8 cellular contexts compared by ENCODE assay signal in genomic region chr12:110600254-110600653, GRCh38. TPM values are rescaled to one million over a fixed set of nuclear protein-coding genes. Genes with fewer than 3 reads are reported as not detected.
DNase-seq lines count a peak whose midpoint lies in the region; ATAC-seq and TF ChIP-seq lines count a peak whose summit lies in the region.

No MANE protein-coding gene starts in this region.

- no peak overlapping the region for H3K27ac Mint-ChIP-seq in activated CD8-positive, alpha-beta T cell treated with anti-CD3 and anti-CD28 coated beads for 36 hours
- H3K27ac Mint-ChIP-seq in activated CD8-positive, alpha-beta T cell treated with anti-CD3 and anti-CD28 coated beads, Interleukin-2, amount 10 ng/mL, durations not matched to agents 7 days and 5 days: no peak overlapping the region

- no peak for DNase-seq in activated CD8-positive, alpha-beta T cell treated with anti-CD3 and anti-CD28 coated beads for 36 hours
- no peak for DNase-seq in activated CD8-positive, alpha-beta T cell treated with anti-CD3 and anti-CD28 coated beads, Interleukin-2, amount 10 ng/mL, durations not matched to agents 7 days and 5 days
- DNase-seq in NCI-H2227 (lab: John Stamatoyannopoulos, UW; ENCODE audit: unreplicated experiment) (peak; percentile 33), colonic mucosa (no peak), myocyte (ENCODE audit: low read depth) (peak; percentile 56), LoVo (ENCODE audit: low spot score) (no peak)

- no peak overlapping the region for H3K9ac ChIP-seq in colonic mucosa (ENCODE audit: low read depth in 2 of 2, low read length in 2 of 2)

- H3K4me1 Mint-ChIP-seq in activated CD8-positive, alpha-beta T cell treated with anti-CD3 and anti-CD28 coated beads for 36 hours (ENCODE audit: low read depth): peaks cover 7% of the 10 kb centered on the region
- H3K4me1 Mint-ChIP-seq in activated CD8-positive, alpha-beta T cell treated with anti-CD3 and anti-CD28 coated beads, Interleukin-2, amount 10 ng/mL, durations not matched to agents 7 days and 5 days (ENCODE audit: low read depth): peaks cover 12% of the 10 kb centered on the region

- no peak overlapping the region for H3K4me3 ChIP-seq in colonic mucosa

- H3K9me3 ChIP-seq in colonic mucosa: no peaks in the 10 kb centered on the region

- H3K27me3 Mint-ChIP-seq in activated CD8-positive, alpha-beta T cell treated with anti-CD3 and anti-CD28 coated beads for 36 hours: no peaks in the 10 kb centered on the region
- no peaks in the 10 kb centered on the region for H3K27me3 Mint-ChIP-seq in activated CD8-positive, alpha-beta T cell treated with anti-CD3 and anti-CD28 coated beads, Interleukin-2, amount 10 ng/mL, durations not matched to agents 7 days and 5 days (ENCODE audit: low read depth)

- no peaks in the 10 kb centered on the region for H3K9me3 Mint-ChIP-seq in activated CD8-positive, alpha-beta T cell treated with anti-CD3 and anti-CD28 coated beads for 36 hours
- no peaks in the 10 kb centered on the region for H3K9me3 Mint-ChIP-seq in activated CD8-positive, alpha-beta T cell treated with anti-CD3 and anti-CD28 coated beads, Interleukin-2, amount 10 ng/mL, durations not matched to agents 7 days and 5 days (ENCODE audit: insufficient read depth)

- H3K4me3 Mint-ChIP-seq in activated CD8-positive, alpha-beta T cell treated with anti-CD3 and anti-CD28 coated beads for 36 hours: no peak overlapping the region
- no peak overlapping the region for H3K4me3 Mint-ChIP-seq in activated CD8-positive, alpha-beta T cell treated with anti-CD3 and anti-CD28 coated beads, Interleukin-2, amount 10 ng/mL, durations not matched to agents 7 days and 5 days

- H3K36me3 Mint-ChIP-seq in activated CD8-positive, alpha-beta T cell treated with anti-CD3 and anti-CD28 coated beads for 36 hours (ENCODE audit: low read depth): no peaks in the 10 kb centered on the region
- H3K36me3 Mint-ChIP-seq in activated CD8-positive, alpha-beta T cell treated with anti-CD3 and anti-CD28 coated beads, Interleukin-2, amount 10 ng/mL, durations not matched to agents 7 days and 5 days (ENCODE audit: low read depth): no peaks in the 10 kb centered on the region

- H3K36me3 ChIP-seq in colonic mucosa: no peaks in the 10 kb centered on the region

- no peaks in the 10 kb centered on the region for H3K27me3 ChIP-seq in colonic mucosa

- H3K27ac ChIP-seq in colonic mucosa: no peak overlapping the region

- intact Hi-C loops in activated CD8-positive, alpha-beta T cell treated with anti-CD3 and anti-CD28 coated beads for 36 hours (cut with micrococcal nuclease): loop anchor here (2.0 to 5.0 kb wide), 2 partner anchors 48 to 87 kb away; no protein-coding TSS in a partner anchor
- intact Hi-C loops in colonic mucosa (cut with DNase I): loop anchor here (5.0 kb wide), 2 partner anchors 133 to 148 kb away; partner anchors contain the start of genes ARPC3, FAM216A and GPN3

- TF ChIP-seq CTCF in activated CD8-positive, alpha-beta T cell treated with anti-CD3 and anti-CD28 coated beads for 36 hours (IDR thresholded peaks at IDR 0.05): peak; percentile 61
- TF ChIP-seq CTCF in colonic mucosa (IDR thresholded peaks at IDR 0.05): peak; percentile 34

- no peak for ATAC-seq in activated CD8-positive, alpha-beta T cell treated with anti-CD3 and anti-CD28 coated beads for 36 hours
- no peak for ATAC-seq in activated CD8-positive, alpha-beta T cell treated with anti-CD3 and anti-CD28 coated beads, Interleukin-2, amount 10 ng/mL, durations not matched to agents 7 days and 5 days
- ATAC-seq in GM19324 (IDR thresholded peaks at IDR 0.05; ENCODE audit: low FRiP score, unreplicated experiment): no peak
- no peak for ATAC-seq in HG02571 (IDR thresholded peaks at IDR 0.05; ENCODE audit: unreplicated experiment)

- POLR2A ChIA-PET in activated CD8-positive, alpha-beta T cell treated with anti-CD3 and anti-CD28 coated beads for 36 hours (lab: Charles Lee): interaction anchor here (0.7 kb wide), 1 partner anchor 293 kb away, joined by 3 read pairs; no protein-coding TSS in a partner anchor
- POLR2A ChIA-PET in activated CD8-positive, alpha-beta T cell treated with anti-CD3 and anti-CD28 coated beads, Interleukin-2, amount 10 ng/mL, durations not matched to agents 7 days and 5 days (lab: Charles Lee): interaction anchor here (0.6 to 4.5 kb wide), 4 partner anchors 12 to 150 kb away, joined by 3 to 41 read pairs (median 3); partner anchors contain the start of genes ARPC3 and GPN3

- no peaks in the 10 kb centered on the region for H3K4me1 ChIP-seq in colonic mucosa

- CTCF ChIA-PET in activated CD8-positive, alpha-beta T cell treated with anti-CD3 and anti-CD28 coated beads for 36 hours (lab: Charles Lee): interaction anchor here (0.6 to 8.3 kb wide), 25 partner anchors 8 to 294 kb away, joined by 3 to 171 read pairs (median 19); partner anchors contain the start of genes ARPC3, FAM216A, GPN3 and RAD9B
- CTCF ChIA-PET in activated CD8-positive, alpha-beta T cell treated with anti-CD3 and anti-CD28 coated beads, Interleukin-2, amount 10 ng/mL, durations not matched to agents 7 days and 5 days (lab: Charles Lee): interaction anchor here (0.6 to 11.3 kb wide), 34 partner anchors 8 to 287 kb away, joined by 3 to 266 read pairs (median 6); partner anchors contain the start of genes ARPC3, FAM216A, GPN3 and RAD9B

RNA-seq across cellular contexts. Expression of gene TCTN1, which starts 13.7 kb away (rescaled TPM):
- 1 to 10 TPM; 7.9 to 8.6 TPM for total RNA-seq in activated CD8-positive, alpha-beta T cell treated with anti-CD3 and anti-CD28 coated beads for 36 hours
- total RNA-seq in activated CD8-positive, alpha-beta T cell treated with anti-CD3 and anti-CD28 coated beads, Interleukin-2, amount 10 ng/mL, durations not matched to agents 7 days and 5 days: 1 to 10 TPM; 5.9 to 7.9 TPM
- total RNA-seq in colonic mucosa (10 to 100 TPM in 1 of 2 donors, 1 to 10 TPM in 1; 9.2 to 10.2 TPM), myocyte (34.6 and 48.4 TPM in 2 replicates)
- 43.5 TPM for polyA plus RNA-seq in myocyte (2012)

RNA-seq across cellular contexts. Expression of gene PPTC7, which starts 17.1 kb away (rescaled TPM):
- 10 to 100 TPM; 43.1 to 44.5 TPM for total RNA-seq in activated CD8-positive, alpha-beta T cell treated with anti-CD3 and anti-CD28 coated beads for 36 hours
- total RNA-seq in activated CD8-positive, alpha-beta T cell treated with anti-CD3 and anti-CD28 coated beads, Interleukin-2, amount 10 ng/mL, durations not matched to agents 7 days and 5 days: 10 to 100 TPM; 24.4 to 26.8 TPM
- total RNA-seq in colonic mucosa: 10 to 100 TPM; 25.7 to 34.9 TPM
- 10.3 and 15.9 TPM in 2 replicates for total RNA-seq in myocyte
- 7.3 TPM for polyA plus RNA-seq in myocyte (2012)

Comparison
In these comparisons a context has a peak if more than half of its experiments do, and no peak if none do; other contexts are left out.
1. DNase-seq: peak in NCI-H2227 (single experiment) and myocyte (single experiment); none in activated CD8-positive, alpha-beta T cell treated with anti-CD3 and anti-CD28 coated beads for 36 hours (single experiment), activated CD8-positive, alpha-beta T cell treated with anti-CD3 and anti-CD28 coated beads, Interleukin-2, amount 10 ng/mL, durations not matched to agents 7 days and 5 days (single experiment), colonic mucosa (single experiment) and LoVo (single experiment).